ENCODE assay signal across 12 cellular contexts in the genomic region with DNA sequence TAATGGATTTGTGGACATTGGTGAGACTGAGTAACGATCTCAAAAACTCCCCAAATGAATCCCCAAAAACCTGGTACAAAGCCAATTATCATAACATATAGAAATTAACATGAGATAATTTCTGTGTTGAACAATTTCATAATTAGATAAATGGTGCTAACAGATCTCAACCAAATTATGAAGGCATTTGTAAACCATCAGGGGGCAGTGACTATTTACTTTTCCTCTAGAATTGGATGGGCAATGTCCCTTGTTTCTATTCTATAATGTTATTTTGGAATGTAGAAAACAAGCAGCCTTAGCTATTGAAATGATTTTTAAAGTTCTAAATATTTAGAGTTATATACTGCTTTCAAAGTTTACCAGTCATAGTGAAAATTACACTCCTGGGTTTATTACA. TPM values are rescaled to one million over a fixed set of nuclear protein-coding genes. Genes with fewer than 3 reads are reported as not detected.
DNase-seq lines count a peak whose midpoint lies in the region; ATAC-seq, FAIRE-seq and TF ChIP-seq lines count a peak whose summit lies in the region.
"Had no signal": no experiment of that assay in that cellular context is flagged by ENCODE, and none has a peak within 500 bp of the region (broad histone marks: within the 10 kb centered on the region; RNA-seq: fewer than 3 reads in every experiment).

No MANE protein-coding gene starts in this region.

- TF ChIP-seq CTCF in A549 (IDR thresholded peaks at IDR 0.05): peak; percentile 22; the same call in 1 of the 3 replicates
- peak; percentile 16 for TF ChIP-seq CTCF in GM06990 (IDR thresholded peaks at IDR 0.05; ENCODE audit: insufficient read depth, low read length, poor library complexity, severe bottlenecking)
- peak; percentile 63 for TF ChIP-seq CTCF in VCaP (conservative IDR thresholded peaks at IDR 0.05)
- TF ChIP-seq CTCF in fibroblast of villous mesenchyme (IDR thresholded peaks at IDR 0.05; ENCODE audit: insufficient read depth, low read depth, low read length): peak; percentile 22

- TF ChIP-seq POLR2A in A549 (IDR thresholded peaks at IDR 0.05; ENCODE audit: low read length): no peak

- in situ Hi-C loops in ACHN (cut with HindIII; ENCODE audit: low pct_ligation_motif_present, low pct_unique_long_range_greater_than_20kb, low sequenced_read_pairs): no loop called here

- FAIRE-seq in A549 (lab: Jason Lieb, UNC): no peak

- CTCF ChIA-PET in A549 (lab: Yijun Ruan, JAX): interaction anchor here (0.6 to 2.1 kb wide), 6 partner anchors 8 to 365 kb away, joined by 3 to 13 read pairs (median 4); no protein-coding TSS in a partner anchor

- no peak for ATAC-seq in A549
- no peak for ATAC-seq in activated CD4-positive, CD25-positive, alpha-beta regulatory T cell treated with anti-CD3 and anti-CD28 coated beads, Interleukin-2, amount 50 U/mL, for 24 hours
- no peak for ATAC-seq in HG03095 (IDR thresholded peaks at IDR 0.05; ENCODE audit: unreplicated experiment)

- POLR2A ChIA-PET in A549 (lab: Yijun Ruan, JAX): no interaction called here

- no peaks in the 10 kb centered on the region for H3K4me1 ChIP-seq in A549
- H3K4me1 ChIP-seq: thyroid gland had no signal

- TF ChIP-seq EP300 in A549 (IDR thresholded peaks at IDR 0.05): no peak

- H3K27me3 ChIP-seq in GM06990 (replicated peaks; ENCODE audit: control insufficient read depth, insufficient read depth, low read length): no peaks in the 10 kb centered on the region
- H3K27me3 ChIP-seq: thyroid gland had no signal

- no peak overlapping the region for H3K27ac ChIP-seq in A549
- H3K27ac ChIP-seq in VCaP: no peak overlapping the region
- H3K27ac ChIP-seq: thyroid gland had no signal

- H3K36me3 ChIP-seq in GM06990 (ENCODE audit: control insufficient read depth, insufficient read depth, low read length): no peaks in the 10 kb centered on the region
- H3K36me3 ChIP-seq: thyroid gland had no signal

- H3K9me3 ChIP-seq in A549: no peaks in the 10 kb centered on the region
- H3K9me3 ChIP-seq: thyroid gland had no signal

- H3K4me3 ChIP-seq in A549 (no peak overlapping the region), GM06990 (replicated peaks; ENCODE audit: low read depth, low read length) (no peak overlapping the region), fibroblast of villous mesenchyme (ENCODE audit: low read depth, low read length) (no peak overlapping the region)
- H3K4me3 ChIP-seq: thyroid gland had no signal

- DNase-seq in A549 (ENCODE audit: low read depth in 1 of 2, low spot score in 1 of 2) (no peak), GM06990 (ENCODE audit: extremely low read depth, insufficient read length) (no peak), fibroblast of villous mesenchyme (ENCODE audit: low read depth) (peak; percentile 19), ACHN (no peak)
- no peak for DNase-seq in activated CD4-positive, CD25-positive, alpha-beta regulatory T cell (lab: John Stamatoyannopoulos, UW)
- DNase-seq: activated CD4-positive, alpha-beta T cell treated with anti-CD3 and anti-CD28 coated beads, Interleukin-2, amount 10 ng/mL, durations not matched to agents 7 days and 5 days; CD4-positive, CD25-positive, alpha-beta regulatory T cell; NCI-H446 treated with DMSO at 0.1 percent for 48 hours; thyroid gland had no signal

- TF ChIP-seq RAD21 in A549 (conservative IDR thresholded peaks at IDR 0.05 in 1 of 2, IDR thresholded peaks at IDR 0.05 in 1 of 2): peak; percentile 43 to 48; a peak in 3 of 5 replicates

- WGBS in A549 (ENCODE audit: missing lambda C conversion rate): 77% methylated on average over 1 of the region's 1 CpG

- no peak overlapping the region for H3K4me2 ChIP-seq in A549

TF ChIP-seq in A549, 52 proteins besides CTCF, POLR2A, EP300 and RAD21:
- TF ChIP-seq MAZ (IDR thresholded peaks at IDR 0.05; ENCODE audit: borderline replicate concordance, low read depth, low read length) (no peak), SMC3 (IDR thresholded peaks at IDR 0.05) (peak; percentile 34; the same call in 2 of the 3 replicates)

RNA-seq across cellular contexts. Expression of a gene that starts 57.8 kb away (rescaled TPM):
- 28.3 TPM in 2 replicates for polyA plus RNA-seq in A549 (2011; rRNA removed)
- 25.3 and 27.1 TPM in 2 replicates for polyA plus RNA-seq in A549 (2012; cell fraction: cytosol; rRNA removed)
- 67.6 and 76.0 TPM in 2 replicates for polyA plus RNA-seq in A549 (2012; cell fraction: nucleus; rRNA removed)
- polyA plus RNA-seq in A549 (2017; fragmentation: RNase III; extraction: RNeasy Plus Mini Kit Qiagen cat#74134 plus additional on column Dnase treatment): 26.4 to 26.7 TPM (median 26.5 TPM) in 3 replicates
- polyA minus RNA-seq in A549 (2011; rRNA and poly(A)+ RNA removed): 30.3 and 55.2 TPM in 2 replicates
- 94.1 and 99.2 TPM in 2 replicates for total RNA-seq in fibroblast of villous mesenchyme
